17 cellular contexts compared by ENCODE assay signal in the genomic region with DNA sequence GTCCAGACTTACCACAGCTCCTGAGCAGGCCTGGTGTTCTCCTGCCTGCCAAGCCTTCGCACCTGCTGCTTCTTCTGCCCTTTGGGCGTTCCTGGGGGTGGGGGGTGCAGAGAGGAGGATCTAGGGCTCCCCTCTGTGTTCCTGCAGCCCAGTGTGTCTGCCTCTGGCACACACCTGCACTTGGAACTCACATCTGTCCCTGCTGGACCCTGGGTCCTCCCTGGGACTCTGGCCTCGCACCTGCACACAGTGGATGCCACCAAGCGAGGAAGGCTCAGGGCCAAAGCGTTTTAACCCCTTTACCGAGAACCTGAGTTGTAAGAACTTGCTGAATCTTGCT.
DNase-seq lines count a peak whose midpoint lies in the region; ATAC-seq and TF ChIP-seq lines count a peak whose summit lies in the region.
"Had no signal": no experiment of that assay in that cellular context is flagged by ENCODE, and none has a peak within 500 bp of the region (broad histone marks: within the 10 kb centered on the region; RNA-seq: fewer than 3 reads in every experiment).

No MANE protein-coding gene starts in this region.

- no peak overlapping the region for H3K4me3 Mint-ChIP-seq in activated CD4-positive, alpha-beta T cell treated with anti-CD3 and anti-CD28 coated beads, Interleukin-2, amount 10 ng/mL, durations not matched to agents 24 days and 14 days
- H3K4me3 Mint-ChIP-seq in H9 (no peak overlapping the region), endodermal cell (no peak overlapping the region)
- H3K4me3 Mint-ChIP-seq: CD4-positive, alpha-beta memory T cell; GM23338 had no signal

- no peak overlapping the region for H3K56ac ChIP-seq in H9 (ENCODE audit: insufficient read length, low read depth, low read length)

- H3K14ac ChIP-seq in H9 (ENCODE audit: insufficient read depth, low read length) = no peak overlapping the region

- no peak overlapping the region for H4K91ac ChIP-seq in H9 (ENCODE audit: insufficient read length, low read depth, low read length)

- H2BK12ac ChIP-seq in H9 (ENCODE audit: insufficient read length, low read depth, low read length) = no peak overlapping the region

- H2AK5ac ChIP-seq in H9 (ENCODE audit: insufficient read length, low read length) = no peak overlapping the region

- H4K5ac ChIP-seq in H9 (ENCODE audit: insufficient read length, low read depth, low read length) = no peak overlapping the region

- H3K79me2 ChIP-seq in H9 (ENCODE audit: insufficient read depth, low read length) = no peaks in the 10 kb centered on the region

- H3K4ac ChIP-seq in H9 (ENCODE audit: low read depth, low read length) = no peak overlapping the region

- no peak overlapping the region for H3K27ac Mint-ChIP-seq in activated CD4-positive, alpha-beta T cell treated with anti-CD3 and anti-CD28 coated beads, Interleukin-2, amount 10 ng/mL, durations not matched to agents 24 days and 14 days
- H3K27ac Mint-ChIP-seq in H9 (peak overlapping the region in 1 of 3 experiments; percentile 35; a peak in 1 of 7 replicates), endodermal cell (no peak overlapping the region)
- H3K27ac Mint-ChIP-seq: GM23338 had no signal

- H3T11ph ChIP-seq in H9 (ENCODE audit: low read length) = no peak overlapping the region

- H4K8ac ChIP-seq in H9 (replicated peaks; ENCODE audit: insufficient read length, low read depth, low read length) = no peak overlapping the region

- peaks cover 0 to 59% (median 16%) of the 10 kb centered on the region in 11 experiments; a peak in 10 of 22 replicates for H4K20me1 ChIP-seq in BLaER1 treated with 17β-estradiol and CSF1 and Interleukin-3, amounts not matched to agents 10 nM and 100 nM
- no peaks in the 10 kb centered on the region for H4K20me1 ChIP-seq in H9 (ENCODE audit: control insufficient read depth, insufficient read depth, insufficient read length)

- no peak overlapping the region for H2BK20ac ChIP-seq in H9 (ENCODE audit: low read depth, low read length, poor library complexity, severe bottlenecking)

- no peaks in the 10 kb centered on the region for H3K79me1 ChIP-seq in H9 (ENCODE audit: insufficient read depth, low read depth, low read length, poor library complexity, severe bottlenecking)

- no peak overlapping the region for H2AFZ ChIP-seq in H9 (ENCODE audit: low read length)
- H2AFZ ChIP-seq: GM23338 had no signal

- H3K9me3 Mint-ChIP-seq in activated CD4-positive, alpha-beta T cell treated with anti-CD3 and anti-CD28 coated beads, Interleukin-2, amount 10 ng/mL, durations not matched to agents 24 days and 14 days = no peaks in the 10 kb centered on the region
- H3K9me3 Mint-ChIP-seq in H9 (no peaks in the 10 kb centered on the region), endodermal cell (no peaks in the 10 kb centered on the region)
- H3K9me3 Mint-ChIP-seq: CD4-positive, alpha-beta memory T cell; GM23338 had no signal

- H3K4me2 ChIP-seq in BLaER1 treated with 17β-estradiol and CSF1 and Interleukin-3, amounts not matched to agents 10 nM and 100 nM = peak overlapping the region in 9 of 11 experiments; percentile 18 to 92 (median 70); a peak in 19 of 22 replicates
- H3K4me2 ChIP-seq in H9 (ENCODE audit: insufficient read depth, insufficient read length, low read length) = no peak overlapping the region
- H3K4me2 ChIP-seq: GM23338 had no signal

- no peak overlapping the region for H2BK5ac ChIP-seq in H9 (ENCODE audit: insufficient read length, low read length)

- H3K36me3 ChIP-seq in BLaER1 treated with 17β-estradiol and CSF1 and Interleukin-3, amounts not matched to agents 10 nM and 100 nM = no peaks in the 10 kb centered on the region
- no peaks in the 10 kb centered on the region for H3K36me3 ChIP-seq in endodermal cell (ENCODE audit: control insufficient read depth, insufficient read depth, low read length)
- H3K36me3 ChIP-seq: BE2C had no signal

- peaks cover 4 to 45% (median 35%) of the 10 kb centered on the region in 10 experiments; a peak in 17 of 20 replicates for H3K4me1 ChIP-seq in BLaER1 treated with 17β-estradiol and CSF1 and Interleukin-3, amounts not matched to agents 10 nM and 100 nM
- H3K4me1 ChIP-seq in H9 (ENCODE audit: insufficient read depth, low read length) (no peaks in the 10 kb centered on the region), endodermal cell (ENCODE audit: control insufficient read depth, insufficient read depth, low read length) (no peaks in the 10 kb centered on the region)

- H3K18ac ChIP-seq in H9 (ENCODE audit: insufficient read length, low read depth, low read length) = no peak overlapping the region

- intact Hi-C loops in activated CD4-positive, alpha-beta T cell treated with anti-CD3 and anti-CD28 coated beads, Interleukin-2, amount 10 ng/mL, durations not matched to agents 24 days and 14 days (cut with micrococcal nuclease) = no loop called here

- no peaks in the 10 kb centered on the region for H3K23me2 ChIP-seq in H9 (ENCODE audit: insufficient read length, low read depth, low read length, poor library complexity, severe bottlenecking)

- H3K4me1 Mint-ChIP-seq in activated CD4-positive, alpha-beta T cell treated with anti-CD3 and anti-CD28 coated beads, Interleukin-2, amount 10 ng/mL, durations not matched to agents 24 days and 14 days = no peaks in the 10 kb centered on the region
- peaks cover 18 to 28% of the 10 kb centered on the region in 2 experiments for H3K4me1 Mint-ChIP-seq in H9
- H3K4me1 Mint-ChIP-seq in endodermal cell = peaks cover 3% of the 10 kb centered on the region

- no peak overlapping the region for H2BK15ac ChIP-seq in H9 (ENCODE audit: low read depth, low read length)

- ATAC-seq in GM18861 (IDR thresholded peaks at IDR 0.05; ENCODE audit: unreplicated experiment) = no peak
- ATAC-seq: HCT116, K562 had no signal

- peak overlapping the region in 2 of 11 experiments; percentile 13 to 19; a peak in 1 of 22 replicates for H3K9ac ChIP-seq in BLaER1 treated with 17β-estradiol and CSF1 and Interleukin-3, amounts not matched to agents 10 nM and 100 nM
- no peak overlapping the region for H3K9ac ChIP-seq in H9 (ENCODE audit: extremely low read depth, insufficient read length, low read length)
- H3K9ac ChIP-seq in endodermal cell (ENCODE audit: extremely low read depth, low read length, poor library complexity, severe bottlenecking) = no peak overlapping the region

- no peaks in the 10 kb centered on the region for H3K27me3 ChIP-seq in BLaER1 treated with 17β-estradiol and CSF1 and Interleukin-3, amounts not matched to agents 10 nM and 100 nM
- H3K27me3 ChIP-seq in H9 (ENCODE audit: insufficient read depth, low read length) (no peaks in the 10 kb centered on the region), endodermal cell (ENCODE audit: control insufficient read depth, insufficient read depth, low read length, poor library complexity, severe bottlenecking) (peaks cover 11% of the 10 kb centered on the region)
- H3K27me3 ChIP-seq: BE2C had no signal

- H3K4me3 ChIP-seq in BLaER1 treated with 17β-estradiol and CSF1 and Interleukin-3, amounts not matched to agents 10 nM and 100 nM = no peak overlapping the region
- no peak overlapping the region for H3K4me3 ChIP-seq in endodermal cell (ENCODE audit: low read length)
- H3K4me3 ChIP-seq: GM23338, K562 had no signal

- H3K36me3 Mint-ChIP-seq in activated CD4-positive, alpha-beta T cell treated with anti-CD3 and anti-CD28 coated beads, Interleukin-2, amount 10 ng/mL, durations not matched to agents 24 days and 14 days (ENCODE audit: low read depth) = no peaks in the 10 kb centered on the region
- H3K36me3 Mint-ChIP-seq in H9 (ENCODE audit: insufficient read depth in 1 of 3, low read depth in 3 of 3) (no peaks in the 10 kb centered on the region), endodermal cell (ENCODE audit: low read depth) (no peaks in the 10 kb centered on the region)
- H3K36me3 Mint-ChIP-seq: CD4-positive, alpha-beta memory T cell had no signal

- peak; percentile 47 for DNase-seq in activated CD4-positive, alpha-beta T cell treated with anti-CD3 and anti-CD28 coated beads, Interleukin-2, amount 10 ng/mL, durations not matched to agents 24 days and 14 days
- no peak for DNase-seq in activated CD4-positive, alpha-beta T cell treated with anti-CD3 and anti-CD28 coated beads, Interleukin-2, amount 50 U/mL, for 48 hours
- DNase-seq in H9 (peak; percentile 17), endodermal cell (peak; percentile 38), GF-D8 (lab: John Stamatoyannopoulos, UW) (no peak), SIG-M5 treated with dmso at 0.1 percent for 504 hours (lab: John Stamatoyannopoulos, UW; ENCODE audit: unreplicated experiment) (no peak)
- DNase-seq: BE2C; CD4-positive, alpha-beta memory T cell; DMS153; NCI-H1105 treated with DMSO at 0.1 percent for 48 hours; NCI-H187; NCI-H226 had no signal

- peaks cover 17% of the 10 kb centered on the region for H3K27me3 Mint-ChIP-seq in activated CD4-positive, alpha-beta T cell treated with anti-CD3 and anti-CD28 coated beads, Interleukin-2, amount 10 ng/mL, durations not matched to agents 24 days and 14 days
- H3K27me3 Mint-ChIP-seq in H9 (ENCODE audit: low read depth) (no peaks in the 10 kb centered on the region; the same call in 1 of the 2 replicates), endodermal cell (ENCODE audit: insufficient read depth) (peaks cover 4% of the 10 kb centered on the region)

- no peaks in the 10 kb centered on the region for H3K9me3 ChIP-seq in BLaER1 treated with 17β-estradiol and CSF1 and Interleukin-3, amounts not matched to agents 10 nM and 100 nM (replicated peaks in 1 of 11)
- H3K9me3 ChIP-seq in H9 (ENCODE audit: control insufficient read depth, low read depth, low read length) (no peaks in the 10 kb centered on the region), endodermal cell (ENCODE audit: control insufficient read depth, low read length) (no peaks in the 10 kb centered on the region)
- H3K9me3 ChIP-seq: BE2C had no signal

- TF ChIP-seq CTCF in H9 (conservative IDR thresholded peaks at IDR 0.05) (no peak), endodermal cell (conservative IDR thresholded peaks at IDR 0.05) (no peak)

- no peak overlapping the region for H3K23ac ChIP-seq in H9 (ENCODE audit: insufficient read length, low read depth, low read length)

- no CpG with 5 or more reads among the region's 6 CpGs for WGBS in H9 (ENCODE audit: extremely low coverage, insufficient read length, low lambda C conversion rate)
- WGBS in endodermal cell (ENCODE audit: insufficient coverage in 1 of 2, insufficient read length in 1 of 2), 2 experiments = 86 to 94% methylated on average over 3 to 6 of the region's 6 CpGs

- H3K27ac ChIP-seq in BLaER1 treated with 17β-estradiol and CSF1 and Interleukin-3, amounts not matched to agents 10 nM and 100 nM = no peak overlapping the region; a peak in 1 of 22 replicates
- no peak overlapping the region for H3K27ac ChIP-seq in H9 (ENCODE audit: insufficient read length, low read depth, low read length)
- no peak overlapping the region for H3K27ac ChIP-seq in endodermal cell (ENCODE audit: low read depth, low read length)

- H2BK120ac ChIP-seq in H9 (ENCODE audit: low read depth, low read length, poor library complexity, severe bottlenecking) = no peak overlapping the region

Comparison
In these comparisons a context has a peak if more than half of its experiments do, and no peak if none do; other contexts are left out.
1. DNase-seq: peak in activated CD4-positive, alpha-beta T cell treated with anti-CD3 and anti-CD28 coated beads, Interleukin-2, amount 10 ng/mL, durations not matched to agents 24 days and 14 days (single experiment), H9 (single experiment) and endodermal cell (single experiment); none in activated CD4-positive, alpha-beta T cell treated with anti-CD3 and anti-CD28 coated beads, Interleukin-2, amount 50 U/mL, for 48 hours (0 of 2), GF-D8 (single experiment) and SIG-M5 treated with dmso at 0.1 percent for 504 hours (single experiment).